Comparison of ENCODE assay signal across 8 cellular contexts in the genomic region with DNA sequence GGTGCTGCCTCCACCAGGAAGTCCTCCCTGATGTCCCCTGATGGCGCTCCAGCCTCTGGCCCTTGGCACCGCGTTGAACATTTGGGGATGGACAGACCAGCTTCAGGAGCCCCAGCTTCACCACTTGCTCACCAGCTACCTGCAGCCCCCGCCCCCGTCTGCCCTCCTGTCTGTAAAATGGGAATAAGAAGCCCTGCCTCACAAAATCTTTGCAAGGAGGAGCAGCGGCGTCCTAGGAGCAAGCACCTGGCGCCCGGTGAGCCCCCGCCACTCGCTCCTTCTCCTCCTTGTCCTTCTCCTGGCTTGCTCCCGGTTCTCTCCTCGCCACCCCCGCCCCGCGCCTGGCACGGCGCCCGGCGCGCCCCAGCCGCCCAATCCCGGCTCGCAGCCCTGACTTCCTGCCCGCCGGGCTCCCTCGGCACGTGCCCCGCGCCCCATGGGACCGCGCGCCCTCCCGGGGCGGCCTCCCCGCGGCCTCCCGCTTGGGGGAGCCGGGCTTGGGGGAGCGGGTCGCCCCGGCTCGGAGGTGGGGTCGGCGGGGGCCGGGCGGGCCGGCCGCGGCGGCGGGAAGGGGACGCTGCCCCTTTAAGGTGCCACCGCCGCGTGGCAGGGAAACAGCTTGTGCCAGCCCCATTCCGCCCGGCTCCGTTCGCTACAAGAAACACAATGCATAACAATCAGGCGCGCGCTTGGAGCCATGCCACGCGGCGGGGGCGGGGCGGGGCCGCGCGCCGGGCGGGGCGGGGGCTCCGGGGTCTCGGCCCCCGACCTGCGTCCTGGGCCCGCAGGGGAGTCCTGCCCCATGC. TPM values are rescaled to one million over a fixed set of nuclear protein-coding genes. Genes with fewer than 3 reads are reported as not detected.
DNase-seq lines count a peak whose midpoint lies in the region; ATAC-seq and TF ChIP-seq lines count a peak whose summit lies in the region.

No MANE protein-coding gene starts in this region.

- ATAC-seq in naive thymus-derived CD4-positive, alpha-beta T cell, result peak; percentile 59
- ATAC-seq in GM21526 (IDR thresholded peaks at IDR 0.05; ENCODE audit: low FRiP score, unreplicated experiment), result no peak

- H3K4me3 Mint-ChIP-seq in naive thymus-derived CD4-positive, alpha-beta T cell, result peak overlapping the region; percentile 77 to 91 (median 86)

- H3K9me3 ChIP-seq in HEK293 (ENCODE audit: control insufficient read depth, insufficient read depth, low read depth, low read length), result no peaks in the 10 kb centered on the region
- no peaks in the 10 kb centered on the region for H3K9me3 ChIP-seq in naive thymus-derived CD4-positive, alpha-beta T cell (ENCODE audit: control insufficient read depth in 2 of 3, low read length in 3 of 3)
- no peaks in the 10 kb centered on the region for H3K9me3 ChIP-seq in thymus (ENCODE audit: control insufficient read depth)

- H3K36me3 Mint-ChIP-seq in naive thymus-derived CD4-positive, alpha-beta T cell, result peaks cover 0 to 1% (median 0%) of the 10 kb centered on the region in 5 donors

- no peaks in the 10 kb centered on the region for H3K9me3 Mint-ChIP-seq in naive thymus-derived CD4-positive, alpha-beta T cell

- DNase-seq in AG09319 (ENCODE audit: extremely low read depth, low read depth) (peak; percentile 5), NCI-H774 (lab: John Stamatoyannopoulos, UW) (peak; percentile 88), activated T-cell treated with anti-CD3 and anti-CD28 coated beads for 1 hour (ENCODE audit: low read depth) (peak; percentile 45), epithelial cell of proximal tubule (ENCODE audit: low read depth) (no peak)
- peak; percentile 44 to 72 (median 64) for DNase-seq in naive thymus-derived CD4-positive, alpha-beta T cell

- no peak for TF ChIP-seq CTCF in AG09319 (IDR thresholded peaks at IDR 0.05; ENCODE audit: low read depth, low read length)
- TF ChIP-seq CTCF in HEK293 (tag by site-specific recombination; IDR thresholded peaks at IDR 0.05), result no peak
- no peak for TF ChIP-seq CTCF in epithelial cell of proximal tubule (conservative IDR thresholded peaks at IDR 0.05; ENCODE audit: low read depth, low read length)

- peaks cover 0 to 68% (median 7%) of the 10 kb centered on the region in 5 donors for H3K27me3 Mint-ChIP-seq in naive thymus-derived CD4-positive, alpha-beta T cell

- 2% methylated on average over 79 of the region's 79 CpGs for WGBS in thymus

- POLR2A ChIA-PET in HEK293 (lab: Yijun Ruan, JAX), result interaction anchor here (0.6 to 1.5 kb wide), 3 partner anchors 12 to 374 kb away, joined by 3 to 6 read pairs (median 3); no protein-coding TSS in a partner anchor
- POLR2A ChIA-PET in naive thymus-derived CD4-positive, alpha-beta T cell (lab: Charles Lee), result interaction anchor here (0.6 to 2.1 kb wide), 5 partner anchors 7 to 581 kb away, joined by 3 to 6 read pairs (median 3); a partner anchor contains a TSS

- H3K36me3 ChIP-seq in HEK293 (ENCODE audit: control insufficient read depth in 2 of 2, insufficient read depth in 1 of 2, low read length in 2 of 2), result no peaks in the 10 kb centered on the region
- H3K36me3 ChIP-seq in naive thymus-derived CD4-positive, alpha-beta T cell (ENCODE audit: control insufficient read depth in 2 of 3, insufficient read depth in 3 of 3, low read length in 3 of 3), result no peaks in the 10 kb centered on the region
- no peaks in the 10 kb centered on the region for H3K36me3 ChIP-seq in thymus (ENCODE audit: control insufficient read depth, insufficient read depth)

- H3K4me3 ChIP-seq in HEK293 (ENCODE audit: low read depth, low read length) (peak overlapping the region; percentile 38), epithelial cell of proximal tubule (ENCODE audit: low read depth, low read length) (peak overlapping the region; percentile 72), thymus (ENCODE audit: low read length) (peak overlapping the region; percentile 58)
- peak overlapping the region; percentile 52 for H3K4me3 ChIP-seq in naive thymus-derived CD4-positive, alpha-beta T cell (ENCODE audit: low read length)

- H3K27me3 ChIP-seq in naive thymus-derived CD4-positive, alpha-beta T cell (ENCODE audit: control insufficient read depth in 2 of 2, insufficient read depth in 2 of 2, low read length in 2 of 2), result peaks cover 0 to 4% of the 10 kb centered on the region in 2 donors
- H3K27me3 ChIP-seq in thymus (ENCODE audit: control insufficient read depth, insufficient read depth), result peaks cover 18% of the 10 kb centered on the region

- H3K27ac Mint-ChIP-seq in naive thymus-derived CD4-positive, alpha-beta T cell, result peak overlapping the region in 5 of 9 donors; percentile 24 to 79 (median 59)

- H3K27ac ChIP-seq in HEK293 (ENCODE audit: extremely low read depth, low read depth, low read length) (peak overlapping the region; percentile 50; the same call in 1 of the 2 replicates), thymus (ENCODE audit: low read depth) (no peak overlapping the region)
- H3K27ac ChIP-seq in naive thymus-derived CD4-positive, alpha-beta T cell (ENCODE audit: low read depth, low read length), result peak overlapping the region; percentile 31

- CTCF ChIA-PET in HEK293 (lab: Yijun Ruan, JAX), result interaction anchor here (0.6 to 11.8 kb wide), 8 partner anchors 17 to 451 kb away, joined by 3 to 475 read pairs (median 5); a partner anchor contains a TSS
- CTCF ChIA-PET in naive thymus-derived CD4-positive, alpha-beta T cell (lab: Charles Lee), result interaction anchor here (0.9 kb wide), 1 partner anchor 16 kb away, joined by 3 read pairs; no protein-coding TSS in a partner anchor

- H3K4me1 Mint-ChIP-seq in naive thymus-derived CD4-positive, alpha-beta T cell, result peaks cover 5 to 23% (median 11%) of the 10 kb centered on the region in 7 donors

- intact Hi-C loops in naive thymus-derived CD4-positive, alpha-beta T cell (cut with micrococcal nuclease), result loop anchor here in 1 of 2 donors (1.0 kb wide), 3 partner anchors 113 to 363 kb away; a partner anchor contains a TSS

- peaks cover 4% of the 10 kb centered on the region for H3K4me1 ChIP-seq in HEK293 (ENCODE audit: control insufficient read depth, insufficient read depth, low read length)
- H3K4me1 ChIP-seq in naive thymus-derived CD4-positive, alpha-beta T cell (ENCODE audit: control insufficient read depth in 2 of 2, insufficient read depth in 2 of 2, low read length in 2 of 2), result peaks cover 12 to 16% of the 10 kb centered on the region in 2 donors
- H3K4me1 ChIP-seq in thymus (ENCODE audit: control insufficient read depth, insufficient read depth, low read length), result peaks cover 7% of the 10 kb centered on the region

TF ChIP-seq in HEK293, 187 proteins besides CTCF, POLR2A, EP300 and RAD21 (continues in another document):
- TF ChIP-seq KLF1 (tag by site-specific recombination; IDR thresholded peaks at IDR 0.05), result peak; percentile 56
- TF ChIP-seq SP7 (tag by site-specific recombination; IDR thresholded peaks at IDR 0.05), result peak; percentile 13; the same call in 1 of the 2 replicates
- TF ChIP-seq, protein P1, sequence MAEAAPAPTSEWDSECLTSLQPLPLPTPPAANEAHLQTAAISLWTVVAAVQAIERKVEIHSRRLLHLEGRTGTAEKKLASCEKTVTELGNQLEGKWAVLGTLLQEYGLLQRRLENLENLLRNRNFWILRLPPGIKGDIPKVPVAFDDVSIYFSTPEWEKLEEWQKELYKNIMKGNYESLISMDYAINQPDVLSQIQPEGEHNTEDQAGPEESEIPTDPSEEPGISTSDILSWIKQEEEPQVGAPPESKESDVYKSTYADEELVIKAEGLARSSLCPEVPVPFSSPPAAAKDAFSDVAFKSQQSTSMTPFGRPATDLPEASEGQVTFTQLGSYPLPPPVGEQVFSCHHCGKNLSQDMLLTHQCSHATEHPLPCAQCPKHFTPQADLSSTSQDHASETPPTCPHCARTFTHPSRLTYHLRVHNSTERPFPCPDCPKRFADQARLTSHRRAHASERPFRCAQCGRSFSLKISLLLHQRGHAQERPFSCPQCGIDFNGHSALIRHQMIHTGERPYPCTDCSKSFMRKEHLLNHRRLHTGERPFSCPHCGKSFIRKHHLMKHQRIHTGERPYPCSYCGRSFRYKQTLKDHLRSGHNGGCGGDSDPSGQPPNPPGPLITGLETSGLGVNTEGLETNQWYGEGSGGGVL (tag by site-specific recombination; IDR thresholded peaks at IDR 0.05), result 0 out of 2 replicates have a peak, but pooled peaks have one; percentile 27
- TF ChIP-seq, protein P2, sequence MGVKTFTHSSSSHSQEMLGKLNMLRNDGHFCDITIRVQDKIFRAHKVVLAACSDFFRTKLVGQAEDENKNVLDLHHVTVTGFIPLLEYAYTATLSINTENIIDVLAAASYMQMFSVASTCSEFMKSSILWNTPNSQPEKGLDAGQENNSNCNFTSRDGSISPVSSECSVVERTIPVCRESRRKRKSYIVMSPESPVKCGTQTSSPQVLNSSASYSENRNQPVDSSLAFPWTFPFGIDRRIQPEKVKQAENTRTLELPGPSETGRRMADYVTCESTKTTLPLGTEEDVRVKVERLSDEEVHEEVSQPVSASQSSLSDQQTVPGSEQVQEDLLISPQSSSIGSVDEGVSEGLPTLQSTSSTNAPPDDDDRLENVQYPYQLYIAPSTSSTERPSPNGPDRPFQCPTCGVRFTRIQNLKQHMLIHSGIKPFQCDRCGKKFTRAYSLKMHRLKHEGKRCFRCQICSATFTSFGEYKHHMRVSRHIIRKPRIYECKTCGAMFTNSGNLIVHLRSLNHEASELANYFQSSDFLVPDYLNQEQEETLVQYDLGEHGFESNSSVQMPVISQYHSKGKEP (tag by site-specific recombination; IDR thresholded peaks at IDR 0.05), result no peak
- 0 out of 2 replicates have a peak, but pooled peaks have one; percentile 17 for TF ChIP-seq ZNF660 (tag by site-specific recombination; IDR thresholded peaks at IDR 0.05)

RNA-seq across cellular contexts. Expression of a gene that starts 9.1 kb away (rescaled TPM):
- not detected in 2 replicates for total RNA-seq in epithelial cell of proximal tubule
- total RNA-seq in naive thymus-derived CD4-positive, alpha-beta T cell, result not detected
- not detected for polyA plus RNA-seq in naive thymus-derived CD4-positive, alpha-beta T cell
- polyA plus RNA-seq in thymus, result 1.3 TPM

RNA-seq across cellular contexts. Expression of a gene that starts 9.9 kb away (rescaled TPM):
- not detected in 2 replicates for total RNA-seq in epithelial cell of proximal tubule
- not detected for total RNA-seq in naive thymus-derived CD4-positive, alpha-beta T cell
- polyA plus RNA-seq in naive thymus-derived CD4-positive, alpha-beta T cell, result not detected
- polyA plus RNA-seq in thymus, result 0.14 TPM

RNA-seq across cellular contexts. Expression of a gene that starts 19.3 kb away (rescaled TPM):
- total RNA-seq in epithelial cell of proximal tubule, result 34.0 and 40.7 TPM in 2 replicates
- total RNA-seq in naive thymus-derived CD4-positive, alpha-beta T cell, result 100 to 1,000 TPM in 2 of 5 experiments, 10 to 100 TPM in 3; 69.8 to 143 (median 99.3) TPM
- polyA plus RNA-seq in naive thymus-derived CD4-positive, alpha-beta T cell, result 10 to 100 TPM; 46.7 to 56.9 TPM
- polyA plus RNA-seq in thymus, result 113 TPM

RNA-seq across cellular contexts. Expression of a gene that starts 47.5 kb away (rescaled TPM):
- total RNA-seq in epithelial cell of proximal tubule, result 0.07 TPM in 1 of 2 replicates, not detected in the other
- total RNA-seq in naive thymus-derived CD4-positive, alpha-beta T cell, result 10 to 100 TPM in 1 of 5 experiments, 1 to 10 TPM in 4; 1.7 to 10.5 (median 4.6) TPM
- polyA plus RNA-seq in naive thymus-derived CD4-positive, alpha-beta T cell, result under 1 TPM in 1 of 2 donors, not detected in 1; 0.12 TPM
- polyA plus RNA-seq in thymus, result 1.7 TPM

RNA-seq across cellular contexts. Expression of a gene that starts 50.6 kb away (rescaled TPM):
- total RNA-seq in epithelial cell of proximal tubule, result not detected in 2 replicates
- under 1 TPM in 4 of 5 experiments, not detected in 1; 0.42 to 0.89 (median 0.50) TPM for total RNA-seq in naive thymus-derived CD4-positive, alpha-beta T cell
- under 1 TPM; 0.36 to 0.48 TPM for polyA plus RNA-seq in naive thymus-derived CD4-positive, alpha-beta T cell
- polyA plus RNA-seq in thymus, result 2.9 TPM
